Comparison of ENCODE assay signal across 14 cellular contexts in genomic region chr12:97465012-97465345, GRCh38. TPM values are rescaled to one million over a fixed set of nuclear protein-coding genes. Genes with fewer than 3 reads are reported as not detected.
DNase-seq lines count a peak whose midpoint lies in the region; ATAC-seq and TF ChIP-seq lines count a peak whose summit lies in the region.
"Had no signal": no experiment of that assay in that cellular context is flagged by ENCODE, and none has a peak within 500 bp of the region (broad histone marks: within the 10 kb centered on the region; RNA-seq: fewer than 3 reads in every experiment).

No MANE protein-coding gene starts in this region.

- WGBS in endodermal cell (ENCODE audit: insufficient coverage in 1 of 2, insufficient read length in 1 of 2), 2 experiments: 14 to 25% methylated on average over 7 to 9 of the region's 9 CpGs

- peaks cover 19% of the 10 kb centered on the region for H3K27me3 ChIP-seq in endodermal cell (ENCODE audit: control insufficient read depth, insufficient read depth, low read length, poor library complexity, severe bottlenecking)
- peaks cover 6 to 16% (median 13%) of the 10 kb centered on the region in 3 donors for H3K27me3 ChIP-seq in gastrocnemius medialis
- H3K27me3 ChIP-seq: pancreas had no signal

- intact Hi-C loops in gastrocnemius medialis (cut with DNase I; ENCODE audit: low total_unique reads): no loop called here

- H3K9me3 ChIP-seq in endodermal cell (ENCODE audit: control insufficient read depth, low read length): no peaks in the 10 kb centered on the region
- H3K9me3 ChIP-seq in gastrocnemius medialis: no peaks in the 10 kb centered on the region
- H3K9me3 ChIP-seq: pancreas had no signal

- H3K4me3 Mint-ChIP-seq in endodermal cell: peak overlapping the region; percentile 68
- peak overlapping the region; percentile 86 for H3K4me3 Mint-ChIP-seq in nephron progenitor cell
- H3K4me3 Mint-ChIP-seq: activated CD8-positive, alpha-beta T cell treated with anti-CD3 and anti-CD28 coated beads, Interleukin-2, amount 10 ng/mL, durations not matched to agents 7 days and 5 days had no signal

- H3K27me3 Mint-ChIP-seq in endodermal cell (ENCODE audit: insufficient read depth): peaks cover 30% of the 10 kb centered on the region
- H3K27me3 Mint-ChIP-seq in nephron progenitor cell (ENCODE audit: low read depth, poor library complexity): peaks cover 60% of the 10 kb centered on the region

- H3K4me3 ChIP-seq in endodermal cell (ENCODE audit: low read length) (peak overlapping the region; percentile 86), gastrocnemius medialis (no peak overlapping the region)
- H3K4me3 ChIP-seq: pancreas had no signal

- H3K9ac ChIP-seq in endodermal cell (ENCODE audit: extremely low read depth, low read length, poor library complexity, severe bottlenecking): peak overlapping the region; percentile 39

- H3K9me3 Mint-ChIP-seq in endodermal cell (no peaks in the 10 kb centered on the region), nephron progenitor cell (no peaks in the 10 kb centered on the region)

- peaks cover 12% of the 10 kb centered on the region for H3K4me1 ChIP-seq in endodermal cell (ENCODE audit: control insufficient read depth, insufficient read depth, low read length)
- H3K4me1 ChIP-seq in gastrocnemius medialis: no peaks in the 10 kb centered on the region
- H3K4me1 ChIP-seq: pancreas had no signal

- H3K36me3 Mint-ChIP-seq in endodermal cell (ENCODE audit: low read depth): no peaks in the 10 kb centered on the region
- no peaks in the 10 kb centered on the region for H3K36me3 Mint-ChIP-seq in nephron progenitor cell (ENCODE audit: low read depth)

- no peak for TF ChIP-seq POLR2A in gastrocnemius medialis (IDR thresholded peaks at IDR 0.05)

- peaks cover 46% of the 10 kb centered on the region for H3K4me1 Mint-ChIP-seq in endodermal cell
- H3K4me1 Mint-ChIP-seq in nephron progenitor cell: peaks cover 49% of the 10 kb centered on the region

- TF ChIP-seq CTCF in endodermal cell (conservative IDR thresholded peaks at IDR 0.05) (no peak), nephron progenitor cell (IDR thresholded peaks at IDR 0.05) (no peak), gastrocnemius medialis (IDR thresholded peaks at IDR 0.05 in 4 of 5, conservative IDR thresholded peaks at IDR 0.05 in 1 of 5) (no peak)

- H3K27ac ChIP-seq in endodermal cell (ENCODE audit: low read depth, low read length): peak overlapping the region; percentile 85
- no peak overlapping the region for H3K27ac ChIP-seq in gastrocnemius medialis
- H3K27ac ChIP-seq: pancreas had no signal

- ATAC-seq in gastrocnemius medialis (no peak), HG02678 (IDR thresholded peaks at IDR 0.05; ENCODE audit: unreplicated experiment) (no peak), HG03469 (IDR thresholded peaks at IDR 0.05; ENCODE audit: unreplicated experiment) (no peak), GM21367 (IDR thresholded peaks at IDR 0.05; ENCODE audit: unreplicated experiment) (no peak)
- ATAC-seq: activated CD8-positive, alpha-beta T cell treated with anti-CD3 and anti-CD28 coated beads, Interleukin-2, amount 10 ng/mL, durations not matched to agents 7 days and 5 days had no signal

- no peaks in the 10 kb centered on the region for H3K36me3 ChIP-seq in endodermal cell (ENCODE audit: control insufficient read depth, insufficient read depth, low read length)
- no peaks in the 10 kb centered on the region for H3K36me3 ChIP-seq in gastrocnemius medialis
- H3K36me3 ChIP-seq: pancreas had no signal

- peak; percentile 67 for DNase-seq in DMS153 treated with DMSO at 0.1 percent for 48 hours (lab: John Stamatoyannopoulos, UW; ENCODE audit: unreplicated experiment)
- DNase-seq in NCI-H146 (lab: John Stamatoyannopoulos, UW): peak; percentile 49
- peak; percentile 83 for DNase-seq in endodermal cell
- DNase-seq in nephron progenitor cell: peak; percentile 14
- no peak for DNase-seq in gastrocnemius medialis
- DNase-seq: activated CD8-positive, alpha-beta T cell treated with anti-CD3 and anti-CD28 coated beads, Interleukin-2, amount 10 ng/mL, durations not matched to agents 7 days and 5 days; activated gamma-delta T cell; NCI-H82; pancreas; SIG-M5 had no signal

- H3K27ac Mint-ChIP-seq in endodermal cell (peak overlapping the region; percentile 74), nephron progenitor cell (no peak overlapping the region)
- H3K27ac Mint-ChIP-seq: activated CD8-positive, alpha-beta T cell treated with anti-CD3 and anti-CD28 coated beads, Interleukin-2, amount 10 ng/mL, durations not matched to agents 7 days and 5 days had no signal

- in situ Hi-C loops in gastrocnemius medialis (cut with MboI; ENCODE audit: low sequenced_read_pairs in 4 of 4): no loop called here

RNA-seq across cellular contexts. Expression of gene RMST, which starts 2.4 kb away (rescaled TPM):
- 10 to 100 TPM; 12.7 to 19.0 TPM for total RNA-seq in endodermal cell
- polyA plus RNA-seq in endodermal cell (2013, experiment 1 of 2): 113 TPM
- 99.4 TPM for polyA plus RNA-seq in endodermal cell (2013, experiment 2 of 2)
- 1 to 10 TPM in 1 of 4 donors, under 1 TPM in 1, not detected in 2; 0.36 to 1.1 TPM for total RNA-seq in gastrocnemius medialis
- total RNA-seq: activated CD8-positive, alpha-beta T cell treated with anti-CD3 and anti-CD28 coated beads, Interleukin-2, amount 10 ng/mL, durations not matched to agents 7 days and 5 days; bronchial epithelial cell had no signal

Comparison
In these comparisons a context has a peak if more than half of its experiments do, and no peak if none do; other contexts are left out.
1. DNase-seq: peak in DMS153 treated with DMSO at 0.1 percent for 48 hours (single experiment), NCI-H146 (single experiment), endodermal cell (single experiment) and nephron progenitor cell (single experiment); none in gastrocnemius medialis (0 of 2).
2. RNA of gene RMST, which starts 2.4 kb away (total RNA-seq): 12.7 to 19.0 TPM in endodermal cell; 0.36 to 1.1 TPM in gastrocnemius medialis; every median in the first group is over 4 times any median in the second.